ENCODE assay signal across 8 cellular contexts in the genomic region with DNA sequence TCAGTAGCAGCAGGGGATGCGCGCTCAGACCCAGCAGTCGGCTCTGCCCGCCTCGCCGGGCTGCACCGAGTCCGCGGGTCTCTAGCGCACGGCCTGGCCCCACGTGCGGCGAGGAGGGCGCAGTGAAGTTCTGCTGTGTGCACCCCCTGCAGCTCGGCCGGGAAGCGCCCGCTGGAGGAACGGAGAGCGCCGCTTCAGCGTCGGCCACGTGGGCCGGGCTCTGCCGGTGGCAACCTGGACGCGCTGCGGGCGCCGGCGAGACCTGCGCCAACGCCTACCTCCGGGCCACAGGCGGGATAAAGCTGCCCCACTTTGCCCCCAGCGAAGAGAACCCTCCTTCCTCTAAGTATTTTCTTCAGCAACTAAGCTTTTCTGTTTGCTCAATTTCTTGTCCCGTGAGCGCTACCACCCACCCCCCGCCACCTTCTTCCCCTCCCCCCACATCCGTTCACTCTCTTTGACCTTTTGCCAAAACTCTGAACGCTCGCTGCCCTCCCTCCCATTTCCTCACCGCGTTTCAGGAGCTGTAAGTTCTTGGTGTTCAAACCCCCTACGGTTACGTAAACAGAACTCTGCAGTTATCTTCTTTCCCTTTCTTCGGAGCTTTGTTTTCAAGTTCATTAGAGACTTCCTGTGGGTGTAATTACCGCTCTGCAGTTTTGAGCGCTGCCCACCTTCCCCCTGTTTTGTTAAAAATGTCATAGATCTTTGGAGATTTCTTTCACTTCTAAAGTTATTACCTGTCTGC. TPM values are rescaled to one million over a fixed set of nuclear protein-coding genes. Genes with fewer than 3 reads are reported as not detected.
DNase-seq lines count a peak whose midpoint lies in the region; ATAC-seq and TF ChIP-seq lines count a peak whose summit lies in the region.

No MANE protein-coding gene starts in this region.

- TF ChIP-seq POLR2A in GM18505 (IDR thresholded peaks at IDR 0.05; ENCODE audit: borderline replicate concordance, extremely low read depth, insufficient read depth, insufficient read length) (no peak), adrenal gland (IDR thresholded peaks at IDR 0.05) (no peak), spleen (IDR thresholded peaks at IDR 0.05) (no peak)

- H3K4me3 Mint-ChIP-seq in T-helper 1 cell treated with Interleukin-12 subunit alpha and Interleukin-12 subunit beta and Interleukin-4 antibody, amounts not matched to agents 30 μg/mL and 1 μg/mL, for 36 hours, result peak overlapping the region; percentile 84

- H3K4me3 ChIP-seq in adrenal gland (peak overlapping the region in 2 of 4 donors; percentile 16 to 55), spleen (peak overlapping the region; percentile 34 to 66 (median 47))

- peaks cover 3% of the 10 kb centered on the region for H3K36me3 Mint-ChIP-seq in T-helper 1 cell treated with Interleukin-12 subunit alpha and Interleukin-12 subunit beta and Interleukin-4 antibody, amounts not matched to agents 30 μg/mL and 1 μg/mL, for 36 hours (ENCODE audit: low read depth)

- no peak for TF ChIP-seq CTCF in adrenal gland (IDR thresholded peaks at IDR 0.05)
- peak in 1 of 11 experiments; percentile 21 for TF ChIP-seq CTCF in spleen (IDR thresholded peaks at IDR 0.05 in 8 of 11, conservative IDR thresholded peaks at IDR 0.05 in 3 of 11)

- peak; percentile 25 to 59 (median 33) for DNase-seq in adrenal gland
- peak; percentile 49 for DNase-seq in iPS-NIHi11 (ENCODE audit: low spot score)
- DNase-seq in spleen, result peak; percentile 92
- no peak for DNase-seq in amniotic stem cell (lab: John Stamatoyannopoulos, UW)
- DNase-seq in GOT3 (lab: John Stamatoyannopoulos, UW), result no peak

- H3K27ac Mint-ChIP-seq in T-helper 1 cell treated with Interleukin-12 subunit alpha and Interleukin-12 subunit beta and Interleukin-4 antibody, amounts not matched to agents 30 μg/mL and 1 μg/mL, for 36 hours, result peak overlapping the region; percentile 86

- H3K4me1 Mint-ChIP-seq in T-helper 1 cell treated with Interleukin-12 subunit alpha and Interleukin-12 subunit beta and Interleukin-4 antibody, amounts not matched to agents 30 μg/mL and 1 μg/mL, for 36 hours (ENCODE audit: low read depth), result peaks cover 27% of the 10 kb centered on the region

- H3K36me3 ChIP-seq in adrenal gland (replicated peaks in 1 of 2) (no peaks in the 10 kb centered on the region), spleen (no peaks in the 10 kb centered on the region)

- no peaks in the 10 kb centered on the region for H3K9me3 Mint-ChIP-seq in T-helper 1 cell treated with Interleukin-12 subunit alpha and Interleukin-12 subunit beta and Interleukin-4 antibody, amounts not matched to agents 30 μg/mL and 1 μg/mL, for 36 hours

- H3K27me3 ChIP-seq in adrenal gland (no peaks in the 10 kb centered on the region), spleen (replicated peaks in 1 of 7) (peaks cover 0 to 8% (median 0%) of the 10 kb centered on the region in 7 donors)

- no peaks in the 10 kb centered on the region for H3K4me1 ChIP-seq in adrenal gland (replicated peaks in 1 of 2)
- H3K4me1 ChIP-seq in spleen, result peaks cover 8 to 36% (median 25%) of the 10 kb centered on the region in 6 donors

- intact Hi-C loops in adrenal gland (cut with DNase I) (no loop called here), spleen (cut with DNase I; ENCODE audit: low total_unique reads) (no loop called here)

- H3K9me3 ChIP-seq in adrenal gland (replicated peaks in 1 of 3), result no peaks in the 10 kb centered on the region
- H3K9me3 ChIP-seq in spleen, result no peaks in the 10 kb centered on the region

- ATAC-seq in GM18505 (IDR thresholded peaks at IDR 0.05; ENCODE audit: unreplicated experiment) (peak; percentile 69), HG03103 (IDR thresholded peaks at IDR 0.05; ENCODE audit: low read depth, unreplicated experiment) (peak; percentile 51)

- 2 to 4% (median 3%) methylated on average over 20 to 51 of the region's 51 CpGs for WGBS in adrenal gland, 4 donors
- WGBS in spleen, 5 donors, result 0 to 1% (median 0%) methylated on average over 42 to 51 of the region's 51 CpGs

- H3K27ac ChIP-seq in adrenal gland (peak overlapping the region in 1 of 5 donors; percentile 46), spleen (peak overlapping the region; percentile 72 to 92 (median 84))

- no peaks in the 10 kb centered on the region for H3K27me3 Mint-ChIP-seq in T-helper 1 cell treated with Interleukin-12 subunit alpha and Interleukin-12 subunit beta and Interleukin-4 antibody, amounts not matched to agents 30 μg/mL and 1 μg/mL, for 36 hours (ENCODE audit: low read depth)

RNA-seq across cellular contexts. Expression of a gene that starts 42.6 kb away (rescaled TPM):
- total RNA-seq in adrenal gland (not detected), spleen (under 1 TPM in 5 of 7 donors, not detected in 2; 0.14 to 0.67 (median 0.15) TPM)
- polyA plus RNA-seq in adrenal gland (not detected), spleen (under 1 TPM; 0.02 to 0.18 (median 0.06) TPM)

Comparison
In these comparisons a context has a peak if more than half of its experiments do, and no peak if none do; other contexts are left out.
1. DNase-seq: peak in adrenal gland (7 of 7), iPS-NIHi11 (single experiment) and spleen (single experiment); none in amniotic stem cell (single experiment) and GOT3 (single experiment).